1 cellular context compared by ENCODE assay signal in genomic region chr19:35419046-35419445, GRCh38.
TF ChIP-seq lines count a peak whose summit lies in the region.

No MANE protein-coding gene starts in this region.

TF ChIP-seq in GM12878, 131 proteins besides CTCF, POLR2A, EP300 and RAD21 (continued from another document):
- TF ChIP-seq ZZZ3 (IDR thresholded peaks at IDR 0.05; ENCODE audit: control insufficient read depth, insufficient read length, low read depth) (no peak), BCLAF1 (IDR thresholded peaks at IDR 0.05) (no peak), GATAD2B (conservative IDR thresholded peaks at IDR 0.05; ENCODE audit: low read depth) (no peak), MEF2A (IDR thresholded peaks at IDR 0.05; ENCODE audit: insufficient read depth, low read depth, low read length) (no peak)
